Comparison of ENCODE assay signal across 27 cellular contexts in genomic region chr7:154096-154835, GRCh38. TPM values are rescaled to one million over a fixed set of nuclear protein-coding genes. Genes with fewer than 3 reads are reported as not detected.
A peak's percentile ranks its signal among the peaks of the same experiment; 100 is the strongest.
DNase-seq lines count a peak whose midpoint lies in the region; ATAC-seq, FAIRE-seq and TF ChIP-seq lines count a peak whose summit lies in the region.
"Had no signal": no experiment of that assay in that cellular context is flagged by ENCODE, and none has a peak within 500 bp of the region (broad histone marks: within the 10 kb centered on the region; RNA-seq: fewer than 3 reads in every experiment).

No MANE protein-coding gene starts in this region.

- H3K27me3 Mint-ChIP-seq in nephron (ENCODE audit: low read depth): peaks cover 9% of the 10 kb centered on the region
- H3K27me3 Mint-ChIP-seq: activated CD4-positive, alpha-beta memory T cell treated with anti-CD3 and anti-CD28 coated beads, Interleukin-2, amount 10 ng/mL, durations not matched to agents 7 days and 5 days; CD4-positive, alpha-beta T cell; stimulated activated memory B cell treated with anti-CD40 and anti-IgM and Interleukin-4, amounts not matched to agents 10 μg/mL and 1 μg/mL and 100 μg/mL, for 72 hours had no signal

- peaks cover 4 to 30% (median 12%) of the 10 kb centered on the region in 9 donors for H3K4me1 ChIP-seq in heart right ventricle
- H3K4me1 ChIP-seq in upper lobe of right lung: peaks cover 15% of the 10 kb centered on the region
- H3K4me1 ChIP-seq in PC-9 (replicated peaks; ENCODE audit: insufficient read depth): peaks cover 27% of the 10 kb centered on the region
- H3K4me1 ChIP-seq: uterus had no signal

- 87 to 91% methylated on average over 20 of the region's 20 CpGs for WGBS in heart right ventricle, 2 donors

- 0 out of 2 replicates have a peak, but pooled peaks cover 10% of the 10 kb centered on the region for H3K79me2 ChIP-seq in PC-9 (ENCODE audit: low read depth)

- no TSS peak for BruUV-seq in PC-9 (replicated peaks; lab: Mats Ljungman, UMichigan)

- no peak overlapping the region for H2AFZ ChIP-seq in PC-9
- H2AFZ ChIP-seq: GM23338 had no signal

- peak; percentile 21 for FAIRE-seq in frontal cortex (lab: Jason Lieb, UNC)
- FAIRE-seq: K562 had no signal

- no peak overlapping the region for H3K4me2 ChIP-seq in PC-9
- H3K4me2 ChIP-seq: GM23338 had no signal

- H3K27ac ChIP-seq in heart right ventricle (peak overlapping the region in 6 of 10 donors; percentile 35 to 76 (median 57)), upper lobe of right lung (no peak overlapping the region), PC-9 (no peak overlapping the region), coronary artery (no peak overlapping the region)
- H3K27ac ChIP-seq: brain microvascular endothelial cell, uterus had no signal

- H3K9me3 ChIP-seq in heart right ventricle (no peaks in the 10 kb centered on the region), upper lobe of right lung (no peaks in the 10 kb centered on the region), PC-9 (ENCODE audit: insufficient read depth, low read depth) (no peaks in the 10 kb centered on the region)
- H3K9me3 ChIP-seq: uterus had no signal

- DNase-seq in heart right ventricle: no peak
- no peak for DNase-seq in cardiac septum (ENCODE audit: low spot score)
- no peak for DNase-seq in frontal cortex (ENCODE audit: low spot score in 2 of 2)
- DNase-seq in upper lobe of right lung: peak; percentile 63
- no peak for DNase-seq in PC-9
- no peak for DNase-seq in coronary artery (ENCODE audit: low spot score)
- DNase-seq in AG08395 (ENCODE audit: low spot score): no peak
- DNase-seq: 8988T; activated CD4-positive, alpha-beta memory T cell treated with anti-CD3 and anti-CD28 coated beads, Interleukin-2, amount 10 ng/mL, durations not matched to agents 7 days and 5 days; activated CD4-positive, alpha-beta T cell treated with anti-CD3 and anti-CD28 coated beads for 1 hour; activated CD8-positive, alpha-beta memory T cell treated with anti-CD3 and anti-CD28 coated beads, Interleukin-2, amount 50 U/mL, for 4 hours; activated naive CD4-positive, alpha-beta T cell treated with Interleukin-2 at 50 U/mL for 16 hours; brain microvascular endothelial cell; CD4-positive, alpha-beta T cell; DMS 273 treated with DMSO at 0.1 percent for 48 hours; effector CD4-positive, alpha-beta T cell; NCI-H1048; NCI-H1694; occipital lobe; OCI-M1; uterus had no signal

- no peak overlapping the region for H3K4me3 ChIP-seq in heart right ventricle
- no peak overlapping the region for H3K4me3 ChIP-seq in upper lobe of right lung
- H3K4me3 ChIP-seq in PC-9: no peak overlapping the region
- H3K4me3 ChIP-seq in coronary artery: no peak overlapping the region
- H3K4me3 ChIP-seq: GM23338, K562, uterus had no signal

- no peaks in the 10 kb centered on the region for H4K20me1 ChIP-seq in PC-9 (ENCODE audit: insufficient read depth)

- intact Hi-C loops in heart right ventricle (cut with DNase I): loop anchor here in 2 of 10 donors (5.0 kb wide), 1 partner anchor 38 kb away; the partner anchor contains the start of gene FAM20C (in 2 of the 2)
- intact Hi-C loops in cardiac septum (cut with DNase I): no loop called here
- intact Hi-C loops in upper lobe of right lung (cut with DNase I): no loop called here
- intact Hi-C loops in PC-9 (cut with micrococcal nuclease; ENCODE audit: unreplicated experiment): no loop called here

- peak overlapping the region; percentile 25 to 33 (median 31) for H3K27ac Mint-ChIP-seq in nephron
- H3K27ac Mint-ChIP-seq: activated CD4-positive, alpha-beta memory T cell treated with anti-CD3 and anti-CD28 coated beads, Interleukin-2, amount 10 ng/mL, durations not matched to agents 7 days and 5 days; CD4-positive, alpha-beta T cell; GM23338; naive thymus-derived CD8-positive, alpha-beta T cell; stimulated activated memory B cell treated with anti-CD40 and anti-IgM and Interleukin-4, amounts not matched to agents 10 μg/mL and 1 μg/mL and 100 μg/mL, for 72 hours; T-helper 2 cell treated with Interferon-gamma antibody and Interleukin-4, amounts not matched to agents 5 μg/mL and 100 μg/mL, for 36 hours had no signal

- POLR2A ChIA-PET in PC-9 (lab: Charles Lee; ENCODE audit: unreplicated experiment): interaction anchor here (0.7 kb wide), 1 partner anchor 79 kb away, joined by 6 read pairs; no protein-coding TSS in a partner anchor

- H3K9me3 Mint-ChIP-seq in nephron: no peaks in the 10 kb centered on the region
- H3K9me3 Mint-ChIP-seq: activated CD4-positive, alpha-beta memory T cell treated with anti-CD3 and anti-CD28 coated beads, Interleukin-2, amount 10 ng/mL, durations not matched to agents 7 days and 5 days; CD4-positive, alpha-beta T cell; naive thymus-derived CD8-positive, alpha-beta T cell; stimulated activated memory B cell treated with anti-CD40 and anti-IgM and Interleukin-4, amounts not matched to agents 10 μg/mL and 1 μg/mL and 100 μg/mL, for 72 hours; T-helper 2 cell treated with Interferon-gamma antibody and Interleukin-4, amounts not matched to agents 5 μg/mL and 100 μg/mL, for 36 hours had no signal

- no peak overlapping the region for H3K4me3 Mint-ChIP-seq in nephron
- H3K4me3 Mint-ChIP-seq: activated CD4-positive, alpha-beta memory T cell treated with anti-CD3 and anti-CD28 coated beads, Interleukin-2, amount 10 ng/mL, durations not matched to agents 7 days and 5 days; CD4-positive, alpha-beta T cell; GM23338; naive thymus-derived CD8-positive, alpha-beta T cell; stimulated activated memory B cell treated with anti-CD40 and anti-IgM and Interleukin-4, amounts not matched to agents 10 μg/mL and 1 μg/mL and 100 μg/mL, for 72 hours; T-helper 2 cell treated with Interferon-gamma antibody and Interleukin-4, amounts not matched to agents 5 μg/mL and 100 μg/mL, for 36 hours had no signal

- H3K36me3 Mint-ChIP-seq in nephron (ENCODE audit: low read depth): no peaks in the 10 kb centered on the region
- H3K36me3 Mint-ChIP-seq: stimulated activated memory B cell treated with anti-CD40 and anti-IgM and Interleukin-4, amounts not matched to agents 10 μg/mL and 1 μg/mL and 100 μg/mL, for 72 hours had no signal

- H3K4me1 Mint-ChIP-seq in nephron: peaks cover 54% of the 10 kb centered on the region

- H3K9me2 ChIP-seq in PC-9 (ENCODE audit: insufficient read depth): no peaks in the 10 kb centered on the region

- no peaks in the 10 kb centered on the region for H3K27me3 ChIP-seq in heart right ventricle
- no peaks in the 10 kb centered on the region for H3K27me3 ChIP-seq in upper lobe of right lung
- H3K27me3 ChIP-seq in PC-9 (ENCODE audit: insufficient read depth, low read depth): no peaks in the 10 kb centered on the region
- H3K27me3 ChIP-seq: brain microvascular endothelial cell, uterus had no signal

- TF ChIP-seq CTCF in heart right ventricle (IDR thresholded peaks at IDR 0.05): no peak
- TF ChIP-seq CTCF in nephron (IDR thresholded peaks at IDR 0.05; ENCODE audit: unreplicated experiment in 3 of 3): no peak
- no peak for TF ChIP-seq CTCF in upper lobe of right lung (IDR thresholded peaks at IDR 0.05)
- TF ChIP-seq CTCF in PC-9 (conservative IDR thresholded peaks at IDR 0.05): no peak
- TF ChIP-seq CTCF in coronary artery (IDR thresholded peaks at IDR 0.05): no peak

- no peaks in the 10 kb centered on the region for H3K36me3 ChIP-seq in heart right ventricle
- H3K36me3 ChIP-seq in upper lobe of right lung: no peaks in the 10 kb centered on the region
- H3K36me3 ChIP-seq in PC-9 (ENCODE audit: low read depth): no peaks in the 10 kb centered on the region
- H3K36me3 ChIP-seq: brain microvascular endothelial cell, uterus had no signal

- ATAC-seq in heart right ventricle (no peak), upper lobe of right lung (no peak)
- ATAC-seq: GM23338; K562; naive thymus-derived CD8-positive, alpha-beta T cell; stimulated activated memory B cell treated with anti-CD40 and anti-IgM and Interleukin-4, amounts not matched to agents 10 μg/mL and 1 μg/mL and 100 μg/mL, for 72 hours had no signal

- peaks cover 17% of the 10 kb centered on the region; the same call in 1 of the 2 replicates for H3F3A ChIP-seq in PC-9 (ENCODE audit: insufficient read depth, low read depth)

- CTCF ChIA-PET in PC-9 (lab: Charles Lee): no interaction called here

RNA-seq across cellular contexts. Expression of gene FAM20C, which starts 38.1 kb away (rescaled TPM):
- total RNA-seq in heart right ventricle (10 to 100 TPM; 12.4 to 59.8 (median 19.2) TPM), cardiac septum (30.2 TPM), frontal cortex (19.6 TPM), upper lobe of right lung (58.8 TPM), PC-9 (2021) (31.0 and 34.0 TPM in 2 replicates)
- 10 to 100 TPM; 12.7 to 24.0 TPM for polyA plus RNA-seq in heart right ventricle
- polyA plus RNA-seq: K562; naive thymus-derived CD8-positive, alpha-beta T cell had no signal

Comparison
In these comparisons a context has a peak if more than half of its experiments do, and no peak if none do; other contexts are left out.
1. H3K27ac ChIP-seq: peak in heart right ventricle (6 of 10); none in upper lobe of right lung (single experiment), PC-9 (single experiment) and coronary artery (0 of 2).